ENCODE assay signal across 21 cellular contexts in the genomic region with DNA sequence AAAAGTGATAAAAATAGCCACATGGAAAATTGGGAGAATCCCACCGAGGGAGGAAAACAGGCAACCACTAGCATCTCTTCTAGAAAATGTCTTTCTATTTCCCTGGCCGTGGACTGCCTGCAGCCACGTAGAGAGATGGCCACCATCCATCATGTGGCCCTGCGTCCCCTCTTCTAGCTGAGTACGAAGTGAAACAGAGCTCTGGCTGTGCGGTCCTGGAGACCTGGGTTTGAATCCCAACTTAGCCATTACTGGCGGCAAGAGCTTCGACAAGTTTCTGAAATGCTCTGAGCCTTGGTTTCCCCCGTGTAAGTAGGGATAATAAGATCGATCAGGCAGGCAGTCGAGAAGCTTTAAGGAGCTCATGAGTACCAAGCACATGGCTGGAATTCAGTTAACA. TPM values are rescaled to one million over a fixed set of nuclear protein-coding genes. Genes with fewer than 3 reads are reported as not detected.
DNase-seq lines count a peak whose midpoint lies in the region; ATAC-seq and TF ChIP-seq lines count a peak whose summit lies in the region.
"Had no signal": no experiment of that assay in that cellular context is flagged by ENCODE, and none has a peak within 500 bp of the region (broad histone marks: within the 10 kb centered on the region; RNA-seq: fewer than 3 reads in every experiment).

No MANE protein-coding gene starts in this region.

- DNase-seq in CD14-positive monocyte (ENCODE audit: low spot score) (peak; percentile 20), PC-3 (no peak), lower lobe of right lung (peak; percentile 16), psoas muscle (peak; percentile 9 to 28), progenitor cell of endocrine pancreas (ENCODE audit: low spot score, unreplicated experiment) (no peak)
- DNase-seq in activated CD4-positive, alpha-beta T cell treated with anti-CD3 and anti-CD28 coated beads for 36 hours, result no peak
- DNase-seq in stimulated activated CD4-positive, alpha-beta T cell treated with anti-CD3 and anti-CD28 coated beads, Interleukin-2, amount 100 ng/mL, for 48 hours, result no peak
- DNase-seq: CD8-positive, alpha-beta T cell; DMS79; H9; Karpas-422; NCI-H1092; NCI-H1436 treated with DMSO at 0.1 percent for 48 hours; NCI-H2029; NCI-H345; NCI-H526; SIG-M5 had no signal

- ATAC-seq in PC-3 (no peak), lower lobe of right lung (no peak), psoas muscle (no peak), HG03280 (IDR thresholded peaks at IDR 0.05; ENCODE audit: unreplicated experiment) (no peak)
- ATAC-seq in activated CD4-positive, alpha-beta T cell treated with anti-CD3 and anti-CD28 coated beads for 36 hours, result no peak
- ATAC-seq: A549; CD8-positive, alpha-beta T cell had no signal

- H3K36me3 Mint-ChIP-seq in CD14-positive monocyte (peaks cover 31 to 50% of the 10 kb centered on the region in 2 donors), progenitor cell of endocrine pancreas (ENCODE audit: insufficient read depth) (no peaks in the 10 kb centered on the region)
- H3K36me3 Mint-ChIP-seq in activated CD4-positive, alpha-beta T cell treated with anti-CD3 and anti-CD28 coated beads for 36 hours (ENCODE audit: low read depth), result no peaks in the 10 kb centered on the region
- H3K36me3 Mint-ChIP-seq: CD8-positive, alpha-beta T cell; IgD-negative memory B cell had no signal

- H3K9me3 ChIP-seq in PC-3 (ENCODE audit: low read length) (no peaks in the 10 kb centered on the region), lower lobe of right lung (no peaks in the 10 kb centered on the region), psoas muscle (no peaks in the 10 kb centered on the region)
- H3K9me3 ChIP-seq: A549, MG63 had no signal

- H3K36me3 ChIP-seq in PC-3 (ENCODE audit: low read depth, low read length) (no peaks in the 10 kb centered on the region; the same call in 1 of the 2 replicates), lower lobe of right lung (peaks cover 9% of the 10 kb centered on the region), psoas muscle (ENCODE audit: insufficient read depth in 1 of 2, low read depth in 1 of 2) (peaks cover 0 to 34% of the 10 kb centered on the region in 2 donors)

- no peaks in the 10 kb centered on the region for H3K9me2 ChIP-seq in PC-3 (replicated peaks; ENCODE audit: low read length)

- no peaks in the 10 kb centered on the region for H3K27me3 ChIP-seq in PC-3 (ENCODE audit: low read length)
- no peaks in the 10 kb centered on the region for H3K27me3 ChIP-seq in lower lobe of right lung (ENCODE audit: low read depth)
- no peaks in the 10 kb centered on the region for H3K27me3 ChIP-seq in psoas muscle (ENCODE audit: insufficient read depth in 3 of 3, low read length in 2 of 3)
- H3K27me3 ChIP-seq: MG63 had no signal

- H4K20me1 ChIP-seq in PC-3 (ENCODE audit: low read length), result 0 out of 2 replicates have a peak, but pooled peaks cover 4% of the 10 kb centered on the region

- H3K4me3 Mint-ChIP-seq in CD14-positive monocyte (peak overlapping the region in 1 of 2 donors; percentile 86), progenitor cell of endocrine pancreas (ENCODE audit: low read depth) (no peak overlapping the region)
- H3K4me3 Mint-ChIP-seq in activated CD4-positive, alpha-beta T cell treated with anti-CD3 and anti-CD28 coated beads for 36 hours, result no peak overlapping the region
- H3K4me3 Mint-ChIP-seq: CD8-positive, alpha-beta T cell; H9 had no signal

- intact Hi-C loops in CD14-positive monocyte (cut with micrococcal nuclease) (no loop called here), PC-3 (cut with micrococcal nuclease) (loop anchor here (2.0 kb wide), 1 partner anchor 22 kb away; no protein-coding TSS in a partner anchor), lower lobe of right lung (cut with DNase I) (no loop called here), psoas muscle (cut with DNase I) (no loop called here)
- intact Hi-C loops in activated CD4-positive, alpha-beta T cell treated with anti-CD3 and anti-CD28 coated beads for 36 hours (cut with DNase I, micrococcal nuclease), result no loop called here

- no peaks in the 10 kb centered on the region for H3K79me2 ChIP-seq in PC-3 (ENCODE audit: low read length)

- peaks cover 0 to 1% (median 0%) of the 10 kb centered on the region in 7 donors for H3K9me3 Mint-ChIP-seq in CD14-positive monocyte
- H3K9me3 Mint-ChIP-seq in progenitor cell of endocrine pancreas (ENCODE audit: low read depth), result no peaks in the 10 kb centered on the region
- H3K9me3 Mint-ChIP-seq in activated CD4-positive, alpha-beta T cell treated with anti-CD3 and anti-CD28 coated beads for 36 hours (ENCODE audit: low read depth), result no peaks in the 10 kb centered on the region
- H3K9me3 Mint-ChIP-seq: CD8-positive, alpha-beta T cell; H9; IgD-negative memory B cell had no signal

- H3K9ac ChIP-seq in PC-3 (ENCODE audit: low read length), result no peak overlapping the region

- peaks cover 18% of the 10 kb centered on the region for H3K4me1 Mint-ChIP-seq in CD14-positive monocyte
- no peaks in the 10 kb centered on the region for H3K4me1 Mint-ChIP-seq in progenitor cell of endocrine pancreas (ENCODE audit: low read depth)
- H3K4me1 Mint-ChIP-seq in activated CD4-positive, alpha-beta T cell treated with anti-CD3 and anti-CD28 coated beads for 36 hours, result peaks cover 6% of the 10 kb centered on the region

- peaks cover 4 to 17% (median 4%) of the 10 kb centered on the region in 3 donors for H3K27me3 Mint-ChIP-seq in CD14-positive monocyte (ENCODE audit: low read depth in 3 of 3)
- H3K27me3 Mint-ChIP-seq in progenitor cell of endocrine pancreas, result peaks cover 12% of the 10 kb centered on the region
- H3K27me3 Mint-ChIP-seq in activated CD4-positive, alpha-beta T cell treated with anti-CD3 and anti-CD28 coated beads for 36 hours, result no peaks in the 10 kb centered on the region
- H3K27me3 Mint-ChIP-seq: IgD-negative memory B cell had no signal

- no peak overlapping the region for H3K27ac Mint-ChIP-seq in CD14-positive monocyte
- no peak overlapping the region for H3K27ac Mint-ChIP-seq in progenitor cell of endocrine pancreas
- no peak overlapping the region for H3K27ac Mint-ChIP-seq in activated CD4-positive, alpha-beta T cell treated with anti-CD3 and anti-CD28 coated beads for 36 hours
- H3K27ac Mint-ChIP-seq: CD8-positive, alpha-beta T cell; H9 had no signal

- H3K4me2 ChIP-seq in PC-3 (ENCODE audit: low read length), result peak overlapping the region; percentile 48; the same call in 1 of the 2 replicates
- H3K4me2 ChIP-seq: A549 had no signal

- TF ChIP-seq CTCF in CD14-positive monocyte (IDR thresholded peaks at IDR 0.05) (no peak), PC-3 (conservative IDR thresholded peaks at IDR 0.05; ENCODE audit: low read depth, low read length) (no peak), lower lobe of right lung (IDR thresholded peaks at IDR 0.05) (no peak), psoas muscle (IDR thresholded peaks at IDR 0.05) (no peak), progenitor cell of endocrine pancreas (IDR thresholded peaks at IDR 0.05; ENCODE audit: unreplicated experiment) (no peak)

- no peak overlapping the region for H3K27ac ChIP-seq in PC-3 (ENCODE audit: low read length)
- no peak overlapping the region for H3K27ac ChIP-seq in lower lobe of right lung
- H3K27ac ChIP-seq in psoas muscle, result peak overlapping the region; percentile 68
- H3K27ac ChIP-seq: A549 had no signal

- H3F3A ChIP-seq in PC-3 (ENCODE audit: low read length, unreplicated experiment), result no peaks in the 10 kb centered on the region

- H2AFZ ChIP-seq in PC-3 (ENCODE audit: low read length), result no peak overlapping the region

- 75 to 84% (median 76%) methylated on average over 11 of the region's 11 CpGs for WGBS in psoas muscle, 3 donors

- CTCF ChIA-PET in PC-3 (lab: Charles Lee), result no interaction called here
- CTCF ChIA-PET in activated CD4-positive, alpha-beta T cell treated with anti-CD3 and anti-CD28 coated beads for 36 hours (lab: Charles Lee), result interaction anchor here (0.8 to 1.0 kb wide), 2 partner anchors 13 kb away, joined by 5 read pairs; no protein-coding TSS in a partner anchor

- H3K4me1 ChIP-seq in PC-3 (ENCODE audit: insufficient read depth, low read length), result peaks cover 21% of the 10 kb centered on the region
- H3K4me1 ChIP-seq in lower lobe of right lung, result peaks cover 83% of the 10 kb centered on the region
- peaks cover 34% of the 10 kb centered on the region for H3K4me1 ChIP-seq in psoas muscle
- H3K4me1 ChIP-seq: A549 had no signal

- BruUV-seq in PC-3 (replicated peaks; lab: Mats Ljungman, UMichigan), result no TSS peak

- H3K4me3 ChIP-seq in PC-3 (ENCODE audit: low read length) (no peak overlapping the region), lower lobe of right lung (no peak overlapping the region), psoas muscle (no peak overlapping the region)
- H3K4me3 ChIP-seq: A549, MG63 had no signal

- POLR2A ChIA-PET in PC-3 (lab: Charles Lee; ENCODE audit: unreplicated experiment), result no interaction called here
- POLR2A ChIA-PET in activated CD4-positive, alpha-beta T cell treated with anti-CD3 and anti-CD28 coated beads for 36 hours (lab: Charles Lee), result no interaction called here

RNA-seq across cellular contexts. Expression of gene ZCCHC24, which starts 32.9 kb away (rescaled TPM):
- polyA plus RNA-seq in CD14-positive monocyte, result 1 to 10 TPM; 4.0 to 5.0 TPM
- total RNA-seq in PC-3 (2014; rRNA removed), result 32.9 and 40.7 TPM in 2 replicates
- 34.7 TPM for total RNA-seq in lower lobe of right lung
- 10 to 100 TPM; 31.6 to 64.7 (median 47.9) TPM for total RNA-seq in psoas muscle
- polyA plus RNA-seq in psoas muscle, result 100 to 1,000 TPM in 1 of 3 donors, 10 to 100 TPM in 2; 11.2 to 112 (median 36.2) TPM
- 1.3 and 1.6 TPM in 2 replicates for total RNA-seq in progenitor cell of endocrine pancreas
- under 1 TPM; 0.53 to 0.75 TPM for total RNA-seq in activated CD4-positive, alpha-beta T cell treated with anti-CD3 and anti-CD28 coated beads for 36 hours

Comparison
In these comparisons a context has a peak if more than half of its experiments do, and no peak if none do; other contexts are left out.
1. DNase-seq: peak in CD14-positive monocyte (single experiment), lower lobe of right lung (single experiment) and psoas muscle (2 of 2); none in PC-3 (single experiment), progenitor cell of endocrine pancreas (single experiment), activated CD4-positive, alpha-beta T cell treated with anti-CD3 and anti-CD28 coated beads for 36 hours (single experiment) and stimulated activated CD4-positive, alpha-beta T cell treated with anti-CD3 and anti-CD28 coated beads, Interleukin-2, amount 100 ng/mL, for 48 hours (0 of 2).
2. RNA of gene ZCCHC24, which starts 32.9 kb away (total RNA-seq): 31.6 to 64.7 TPM in psoas muscle, 34.7 TPM in lower lobe of right lung (single experiment) and 32.9 to 40.7 TPM in PC-3; 1.3 to 1.6 TPM in progenitor cell of endocrine pancreas and 0.53 to 0.75 TPM in activated CD4-positive, alpha-beta T cell treated with anti-CD3 and anti-CD28 coated beads for 36 hours; every median in the first group is over 10 times any median in the second.